27 cellular contexts compared by ENCODE assay signal in genomic region chr14:84496677-84497076, GRCh38.
DNase-seq lines count a peak whose midpoint lies in the region; TF ChIP-seq lines count a peak whose summit lies in the region.
"Had no signal": no experiment of that assay in that cellular context is flagged by ENCODE, and none has a peak within 500 bp of the region (broad histone marks: within the 10 kb centered on the region; RNA-seq: fewer than 3 reads in every experiment).

No MANE protein-coding gene starts in this region.

- no peaks in the 10 kb centered on the region for H3K79me2 ChIP-seq in neural cell (replicated peaks; ENCODE audit: insufficient read depth, low read length)

- H3K9me3 ChIP-seq in neural cell (ENCODE audit: low read length), result no peaks in the 10 kb centered on the region
- H3K9me3 ChIP-seq: BE2C, BLaER1, Caco-2 had no signal

- TF ChIP-seq CTCF in neural cell (IDR thresholded peaks at IDR 0.05; ENCODE audit: poor library complexity, severe bottlenecking), result no peak

- no peak for DNase-seq in hypothalamus (lab: John Stamatoyannopoulos, UW)
- DNase-seq: 8988T; ACHN; AML-193; BE2C; C1 segment of cervical spinal cord; Caco-2; Calu3; CD4-positive, alpha-beta memory T cell; CD4-positive, alpha-beta T cell; CD4-positive, CD25-positive, alpha-beta regulatory T cell; CD8-positive, alpha-beta memory T cell; CD8-positive, alpha-beta T cell; COR-L47; DMS 273 treated with DMSO at 0.1 percent for 48 hours; DMS153; DMS53; DMS79; DMS79 treated with DMSO at 0.1 percent for 48 hours; DND-41; EL had no signal

- H3K36me3 ChIP-seq in neural cell (ENCODE audit: insufficient read depth, low read length), result no peaks in the 10 kb centered on the region
- H3K36me3 ChIP-seq: BE2C; BLaER1; BLaER1 treated with 17β-estradiol and CSF1 and Interleukin-3, amounts not matched to agents 10 nM and 100 nM had no signal

- peak; percentile 96 for TF ChIP-seq EP300 in neural cell (conservative IDR thresholded peaks at IDR 0.05; ENCODE audit: poor library complexity, severe bottlenecking)

- peaks cover 4% of the 10 kb centered on the region for H3F3A ChIP-seq in neural cell (ENCODE audit: insufficient read depth, low read length, poor library complexity, severe bottlenecking)

- H3K27ac ChIP-seq in neural cell (ENCODE audit: low read length), result no peak overlapping the region
- H3K27ac ChIP-seq: 22Rv1; A549; BLaER1; BLaER1 treated with 17β-estradiol and CSF1 and Interleukin-3, amounts not matched to agents 10 nM and 100 nM; C4-2B had no signal

- H4K20me1 ChIP-seq in neural cell (ENCODE audit: insufficient read depth), result no peaks in the 10 kb centered on the region
- H4K20me1 ChIP-seq: BLaER1; BLaER1 treated with 17β-estradiol and CSF1 and Interleukin-3, amounts not matched to agents 10 nM and 100 nM had no signal

- no peak for TF ChIP-seq RAD21 in neural cell (conservative IDR thresholded peaks at IDR 0.05)

- H2AFZ ChIP-seq in neural cell (ENCODE audit: low read depth, low read length), result no peak overlapping the region

- no peaks in the 10 kb centered on the region for H3K27me3 ChIP-seq in neural cell (ENCODE audit: insufficient read depth, low read depth, low read length)
- H3K27me3 ChIP-seq: BE2C; BLaER1; BLaER1 treated with 17β-estradiol and CSF1 and Interleukin-3, amounts not matched to agents 10 nM and 100 nM had no signal

- H3K4me2 ChIP-seq in neural cell (ENCODE audit: low read length), result no peak overlapping the region
- H3K4me2 ChIP-seq: A549; BLaER1; BLaER1 treated with 17β-estradiol and CSF1 and Interleukin-3, amounts not matched to agents 10 nM and 100 nM had no signal

- no peak overlapping the region for H3K9ac ChIP-seq in neural cell (ENCODE audit: low read length)
- H3K9ac ChIP-seq: BLaER1; BLaER1 treated with 17β-estradiol and CSF1 and Interleukin-3, amounts not matched to agents 10 nM and 100 nM had no signal

- H3K9me2 ChIP-seq in neural cell (ENCODE audit: insufficient read depth, low read length), result no peaks in the 10 kb centered on the region

- H3K4me3 ChIP-seq in neural cell (ENCODE audit: low read length), result no peak overlapping the region
- H3K4me3 ChIP-seq: A549; BLaER1; BLaER1 treated with 17β-estradiol and CSF1 and Interleukin-3, amounts not matched to agents 10 nM and 100 nM had no signal

TF ChIP-seq in neural cell, 6 proteins besides CTCF, POLR2A, EP300 and RAD21:
- TF ChIP-seq REST (IDR thresholded peaks at IDR 0.05; ENCODE audit: borderline replicate concordance), result no peak
- TF ChIP-seq POLR2AphosphoS5 (IDR thresholded peaks at IDR 0.05), result peak; percentile 72
- no peak for TF ChIP-seq MXI1 (conservative IDR thresholded peaks at IDR 0.05; ENCODE audit: poor library complexity, severe bottlenecking)
- TF ChIP-seq SMC3 (conservative IDR thresholded peaks at IDR 0.05; ENCODE audit: poor library complexity), result no peak
TF ChIP-seq in neural cell: peak in this region for 1.
